1 cellular context compared by ENCODE assay signal in genomic region chr4:11748169-11748872, GRCh38.
TF ChIP-seq lines count a peak whose summit lies in the region.

No MANE protein-coding gene starts in this region.

TF ChIP-seq in WTC11, 78 proteins besides CTCF, POLR2A, EP300 and RAD21 (continued from another document):
- TF ChIP-seq ZBTB43 (CRISPR knock-in tag; IDR thresholded peaks at IDR 0.05) (no peak), RELA (CRISPR knock-in tag; IDR thresholded peaks at IDR 0.05; ENCODE audit: borderline replicate concordance) (no peak), MXD4 (CRISPR knock-in tag; IDR thresholded peaks at IDR 0.05; ENCODE audit: borderline replicate concordance) (no peak), NR2C2 (CRISPR knock-in tag; IDR thresholded peaks at IDR 0.05) (no peak), USF1 (CRISPR knock-in tag; IDR thresholded peaks at IDR 0.05) (no peak), IRF2 (CRISPR knock-in tag; IDR thresholded peaks at IDR 0.05; ENCODE audit: borderline replicate concordance, low read depth) (no peak), FOXP4 (CRISPR knock-in tag; IDR thresholded peaks at IDR 0.05) (no peak)
